In the genomic region with DNA sequence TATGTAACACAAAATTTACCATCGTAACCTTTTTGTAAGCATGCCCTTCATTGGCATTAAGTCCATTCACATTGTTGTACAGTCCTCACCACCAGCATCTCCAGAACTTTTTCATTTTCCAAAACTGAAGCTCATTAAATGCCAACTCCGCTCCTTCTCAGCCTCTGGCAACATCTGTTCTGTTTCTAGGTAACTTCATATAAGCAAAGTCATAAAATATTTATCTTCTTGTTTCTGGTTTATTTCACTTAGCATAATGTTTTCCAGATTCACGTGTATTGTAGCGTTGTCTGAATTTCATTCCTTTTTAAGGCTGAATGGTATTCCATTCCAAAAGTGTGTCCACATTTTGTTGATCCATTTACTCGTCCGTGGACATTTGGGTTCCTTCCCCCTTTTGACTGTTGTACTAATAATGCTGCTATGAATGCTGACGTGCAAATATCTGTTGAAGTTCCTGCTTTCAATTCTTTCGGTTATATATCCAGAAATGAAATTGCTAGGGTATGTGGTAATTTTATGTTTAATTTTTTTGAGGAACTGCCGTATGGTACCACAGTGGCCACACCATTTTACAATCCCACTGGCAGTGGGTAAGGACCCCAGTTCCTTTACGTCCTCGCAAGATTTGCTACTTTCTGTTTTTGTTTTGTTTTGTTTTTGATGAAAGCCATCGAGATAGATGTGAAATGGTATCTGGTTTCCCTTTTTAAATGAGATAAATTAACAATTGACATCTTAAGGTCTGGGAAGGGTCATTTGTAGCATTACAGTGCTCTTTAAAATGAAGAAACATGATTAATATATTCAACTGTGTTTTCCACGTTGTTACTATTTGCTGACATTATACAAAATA, we compare ENCODE assay signal across 20 cellular contexts.
DNase-seq lines count a peak whose midpoint lies in the region; ATAC-seq and TF ChIP-seq lines count a peak whose summit lies in the region.
"Had no signal": no experiment of that assay in that cellular context is flagged by ENCODE, and none has a peak within 500 bp of the region (broad histone marks: within the 10 kb centered on the region; RNA-seq: fewer than 3 reads in every experiment).

No MANE protein-coding gene starts in this region.

- H3K9me3 ChIP-seq in right lobe of liver (no peaks in the 10 kb centered on the region), sigmoid colon (no peaks in the 10 kb centered on the region), ovary (no peaks in the 10 kb centered on the region)
- H3K9me3 ChIP-seq: vagina had no signal

- TF ChIP-seq CTCF in HL-60 (IDR thresholded peaks at IDR 0.05; ENCODE audit: insufficient read depth, low read length), result no peak
- no peak for TF ChIP-seq CTCF in coronary artery (IDR thresholded peaks at IDR 0.05)
- no peak for TF ChIP-seq CTCF in right lobe of liver (IDR thresholded peaks at IDR 0.05)
- no peak for TF ChIP-seq CTCF in sigmoid colon (IDR thresholded peaks at IDR 0.05)
- TF ChIP-seq CTCF in ovary (IDR thresholded peaks at IDR 0.05), result no peak

- peak in 1 of 2 experiments; percentile 57 for DNase-seq in HL-60 (ENCODE audit: low read depth in 1 of 2, low spot score in 1 of 2)
- DNase-seq in coronary artery (ENCODE audit: low spot score), result no peak
- DNase-seq in right lobe of liver, result no peak
- no peak for DNase-seq in sigmoid colon
- no peak for DNase-seq in NCI-H1417 (lab: John Stamatoyannopoulos, UW)
- no peak for DNase-seq in ovary
- DNase-seq: activated CD4-positive, alpha-beta memory T cell treated with anti-CD3 and anti-CD28 coated beads, Interleukin-2, amount 10 ng/mL, durations not matched to agents 7 days and 5 days; activated naive CD8-positive, alpha-beta T cell treated with anti-CD3 and anti-CD28 coated beads, Interleukin-2, amount 10 ng/mL, durations not matched to agents 7 days and 5 days; activated T-cell treated with anti-CD3 and anti-CD28 coated beads, Interleukin-2, amount 50 U/mL, for 4 hours; COR-L47; HCEC 1CT; NCI-H1417 treated with DMSO at 0.1 percent for 48 hours; stimulated activated CD4-positive, alpha-beta T cell treated with anti-CD3 and anti-CD28 coated beads, Interleukin-15, amount 100 ng/mL, for 24 hours; stimulated activated naive CD8-positive, alpha-beta T cell treated with anti-CD3 and anti-CD28 coated beads, Interleukin-15, amount 100 ng/mL, for 72 hours; T-helper 1 cell had no signal

- WGBS in right lobe of liver (ENCODE audit: insufficient coverage, low coverage, low lambda C conversion rate, missing lambda C conversion rate), result 52% methylated on average over 13 of the region's 13 CpGs
- 68 to 84% methylated on average over 13 of the region's 13 CpGs for WGBS in sigmoid colon, 2 donors
- WGBS in ovary, 3 donors, result 39 to 48% (median 43%) methylated on average over 13 of the region's 13 CpGs

- H3K27ac ChIP-seq in HL-60 (replicated peaks) (peak overlapping the region; percentile 33; the same call in 1 of the 2 replicates), coronary artery (peak overlapping the region; percentile 35 to 36), right lobe of liver (peak overlapping the region in 1 of 3 donors; percentile 1), sigmoid colon (peak overlapping the region; percentile 73 to 88 (median 80)), ovary (peak overlapping the region in 1 of 2 donors; percentile 55)
- H3K27ac ChIP-seq: RWPE1, vagina had no signal

- H3K27me3 ChIP-seq in HL-60 (ENCODE audit: insufficient read depth, poor library complexity, severe bottlenecking) (no peaks in the 10 kb centered on the region), right lobe of liver (no peaks in the 10 kb centered on the region), sigmoid colon (no peaks in the 10 kb centered on the region), ovary (no peaks in the 10 kb centered on the region)
- H3K27me3 ChIP-seq: vagina had no signal

- ATAC-seq in right lobe of liver (peak; percentile 30 to 69 (median 48)), HG02885 (IDR thresholded peaks at IDR 0.05; ENCODE audit: poor library complexity, unreplicated experiment) (no peak), HG03159 (IDR thresholded peaks at IDR 0.05; ENCODE audit: unreplicated experiment) (no peak)
- ATAC-seq: activated T-cell treated with anti-CD3 and anti-CD28 coated beads, Interleukin-2, amount 50 U/mL, for 4 hours; stimulated activated naive CD8-positive, alpha-beta T cell treated with anti-CD3 and anti-CD28 coated beads, Interleukin-15, amount 100 ng/mL, for 72 hours; WTC11 had no signal

- no peaks in the 10 kb centered on the region for H3K4me1 ChIP-seq in right lobe of liver
- peaks cover 0 to 71% (median 45%) of the 10 kb centered on the region in 4 donors for H3K4me1 ChIP-seq in sigmoid colon
- H3K4me1 ChIP-seq in ovary (ENCODE audit: insufficient read depth), result peaks cover 5% of the 10 kb centered on the region
- H3K4me1 ChIP-seq: vagina had no signal

- intact Hi-C loops in right lobe of liver (cut with DNase I) (no loop called here), sigmoid colon (cut with DNase I) (loop anchor here (2.0 to 5.0 kb wide), 2 partner anchors 133 to 146 kb away; a partner anchor contains a TSS), ovary (cut with DNase I) (no loop called here)

- TF ChIP-seq POLR2A in right lobe of liver (IDR thresholded peaks at IDR 0.05) (no peak), sigmoid colon (IDR thresholded peaks at IDR 0.05) (no peak), ovary (IDR thresholded peaks at IDR 0.05) (no peak)

- H3K36me3 ChIP-seq in right lobe of liver, result peaks cover 0 to 16% (median 1%) of the 10 kb centered on the region in 4 donors
- peaks cover 4 to 40% (median 20%) of the 10 kb centered on the region in 4 donors for H3K36me3 ChIP-seq in sigmoid colon
- H3K36me3 ChIP-seq in ovary, result no peaks in the 10 kb centered on the region

- peak; percentile 60 to 96 (median 82) for TF ChIP-seq EP300 in sigmoid colon (IDR thresholded peaks at IDR 0.05)
- no peak for TF ChIP-seq EP300 in ovary (IDR thresholded peaks at IDR 0.05)

- H3K4me3 ChIP-seq in HL-60 (replicated peaks; ENCODE audit: insufficient read depth, low read length) (no peak overlapping the region), coronary artery (peak overlapping the region; percentile 36), right lobe of liver (no peak overlapping the region), sigmoid colon (peak overlapping the region in 3 of 4 donors; percentile 15 to 30 (median 18)), ovary (no peak overlapping the region)
- H3K4me3 ChIP-seq: vagina had no signal

Comparison
In these comparisons a context has a peak if more than half of its experiments do, and no peak if none do; other contexts are left out.
1. H3K4me3 ChIP-seq: peak in coronary artery (single experiment) and sigmoid colon (3 of 4); none in HL-60 (single experiment), right lobe of liver (0 of 3) and ovary (single experiment).
2. ATAC-seq: peak in right lobe of liver (4 of 4); none in HG02885 (single experiment) and HG03159 (single experiment).